ENCODE assay signal across 6 cellular contexts in genomic region chr15:28222597-28222996, GRCh38.
DNase-seq lines count a peak whose midpoint lies in the region; ATAC-seq and TF ChIP-seq lines count a peak whose summit lies in the region.
"Not testable (repeated sequence)": the region's sequence is repeated elsewhere in the genome, so short reads cannot be mapped to it uniquely, and the experiment has no call there.

No MANE protein-coding gene starts in this region.

- not testable (repeated sequence) for H3K4me3 Mint-ChIP-seq in H9, mesothelial cell of epicardium
- H3K4me3 Mint-ChIP-seq in endothelial cell (ENCODE audit: unreplicated experiment), result peak overlapping the region; percentile 37

- H3K36me3 Mint-ChIP-seq in H9 (ENCODE audit: insufficient read depth in 1 of 3, low read depth in 3 of 3) (peaks cover 36 to 71% (median 58%) of the 10 kb centered on the region in 3 experiments), endothelial cell (ENCODE audit: low read depth, unreplicated experiment) (peaks cover 33% of the 10 kb centered on the region), mesothelial cell of epicardium (peaks cover 37% of the 10 kb centered on the region)

- not testable (repeated sequence) for H2BK12ac ChIP-seq in H9 (ENCODE audit: insufficient read length, low read depth, low read length)

- TF ChIP-seq CTCF in H9 (conservative IDR thresholded peaks at IDR 0.05); VCaP (conservative IDR thresholded peaks at IDR 0.05); endothelial cell (IDR thresholded peaks at IDR 0.05; ENCODE audit: unreplicated experiment); mesothelial cell of epicardium (IDR thresholded peaks at IDR 0.05; ENCODE audit: unreplicated experiment); retinal pigment epithelial cell (conservative IDR thresholded peaks at IDR 0.05; ENCODE audit: low read depth, low read length): not testable (repeated sequence)

- WGBS in H9 (ENCODE audit: extremely low coverage, insufficient read length, low lambda C conversion rate), result no CpG with 5 or more reads among the region's 7 CpGs

- H3K27ac Mint-ChIP-seq in H9, result peak overlapping the region in 2 of 3 experiments; percentile 27 to 65; a peak in 3 of 7 replicates
- H3K27ac Mint-ChIP-seq in endothelial cell (ENCODE audit: unreplicated experiment), result peak overlapping the region; percentile 61
- H3K27ac Mint-ChIP-seq in mesothelial cell of epicardium, result peak overlapping the region; percentile 69

- not testable (repeated sequence) for H3K4me2 ChIP-seq in H9 (ENCODE audit: insufficient read depth, insufficient read length, low read length)

- H3K23me2 ChIP-seq in H9 (ENCODE audit: insufficient read length, low read depth, low read length, poor library complexity, severe bottlenecking), result not testable (repeated sequence)

- H3K18ac ChIP-seq in H9 (ENCODE audit: insufficient read length, low read depth, low read length), result not testable (repeated sequence)

- not testable (repeated sequence) for DNase-seq in H9; endothelial cell (ENCODE audit: low spot score); mesothelial cell of epicardium (ENCODE audit: low spot score in 2 of 2, unreplicated experiment in 2 of 2)
- DNase-seq in retinal pigment epithelial cell (ENCODE audit: low read depth), result peak; percentile 5

- H4K91ac ChIP-seq in H9 (ENCODE audit: insufficient read length, low read depth, low read length), result not testable (repeated sequence)

- not testable (repeated sequence) for H2BK20ac ChIP-seq in H9 (ENCODE audit: low read depth, low read length, poor library complexity, severe bottlenecking)

- H2AK5ac ChIP-seq in H9 (ENCODE audit: insufficient read length, low read length), result not testable (repeated sequence)

- ATAC-seq in esophagus mucosa, result peak; percentile 74

- not testable (repeated sequence) for H3K9me3 ChIP-seq in H9 (ENCODE audit: control insufficient read depth, low read depth, low read length)

- not testable (repeated sequence) for H3K4ac ChIP-seq in H9 (ENCODE audit: low read depth, low read length)

- not testable (repeated sequence) for H2BK5ac ChIP-seq in H9 (ENCODE audit: insufficient read length, low read length)

- not testable (repeated sequence) for H4K8ac ChIP-seq in H9 (replicated peaks; ENCODE audit: insufficient read length, low read depth, low read length)

- H2BK15ac ChIP-seq in H9 (ENCODE audit: low read depth, low read length), result not testable (repeated sequence)

- not testable (repeated sequence) for H3K56ac ChIP-seq in H9 (ENCODE audit: insufficient read length, low read depth, low read length)

- not testable (repeated sequence) for H2BK120ac ChIP-seq in H9 (ENCODE audit: low read depth, low read length, poor library complexity, severe bottlenecking)

- H3K27ac ChIP-seq in H9 (ENCODE audit: insufficient read length, low read depth, low read length), result not testable (repeated sequence)
- H3K27ac ChIP-seq in VCaP, result peak overlapping the region; percentile 20; the same call in 1 of the 2 replicates

- not testable (repeated sequence) for H3K9me3 Mint-ChIP-seq in H9; endothelial cell (ENCODE audit: unreplicated experiment)
- peaks cover 13% of the 10 kb centered on the region for H3K9me3 Mint-ChIP-seq in mesothelial cell of epicardium

- H3K4me1 ChIP-seq in H9 (ENCODE audit: insufficient read depth, low read length), result not testable (repeated sequence)

- H3T11ph ChIP-seq in H9 (ENCODE audit: low read length), result not testable (repeated sequence)

- not testable (repeated sequence) for H3K27me3 ChIP-seq in H9 (ENCODE audit: insufficient read depth, low read length)

- not testable (repeated sequence) for H3K79me2 ChIP-seq in H9 (ENCODE audit: insufficient read depth, low read length)

- H4K20me1 ChIP-seq in H9 (ENCODE audit: control insufficient read depth, insufficient read depth, insufficient read length), result not testable (repeated sequence)

- H3K4me1 Mint-ChIP-seq in H9; endothelial cell (ENCODE audit: unreplicated experiment); mesothelial cell of epicardium: not testable (repeated sequence)

- H3K23ac ChIP-seq in H9 (ENCODE audit: insufficient read length, low read depth, low read length), result not testable (repeated sequence)

- not testable (repeated sequence) for H3K27me3 Mint-ChIP-seq in H9 (ENCODE audit: low read depth); endothelial cell (ENCODE audit: unreplicated experiment); mesothelial cell of epicardium (ENCODE audit: low read depth)

- H3K14ac ChIP-seq in H9 (ENCODE audit: insufficient read depth, low read length), result not testable (repeated sequence)

- not testable (repeated sequence) for H3K4me3 ChIP-seq in retinal pigment epithelial cell (ENCODE audit: low read length)

- H3K79me1 ChIP-seq in H9 (ENCODE audit: insufficient read depth, low read depth, low read length, poor library complexity, severe bottlenecking), result not testable (repeated sequence)

- H3K9ac ChIP-seq in H9 (ENCODE audit: extremely low read depth, insufficient read length, low read length), result not testable (repeated sequence)

- H2AFZ ChIP-seq in H9 (ENCODE audit: low read length), result not testable (repeated sequence)

- H4K5ac ChIP-seq in H9 (ENCODE audit: insufficient read length, low read depth, low read length), result not testable (repeated sequence)
